Comparison of ENCODE assay signal across 1 cellular context in the genomic region with DNA sequence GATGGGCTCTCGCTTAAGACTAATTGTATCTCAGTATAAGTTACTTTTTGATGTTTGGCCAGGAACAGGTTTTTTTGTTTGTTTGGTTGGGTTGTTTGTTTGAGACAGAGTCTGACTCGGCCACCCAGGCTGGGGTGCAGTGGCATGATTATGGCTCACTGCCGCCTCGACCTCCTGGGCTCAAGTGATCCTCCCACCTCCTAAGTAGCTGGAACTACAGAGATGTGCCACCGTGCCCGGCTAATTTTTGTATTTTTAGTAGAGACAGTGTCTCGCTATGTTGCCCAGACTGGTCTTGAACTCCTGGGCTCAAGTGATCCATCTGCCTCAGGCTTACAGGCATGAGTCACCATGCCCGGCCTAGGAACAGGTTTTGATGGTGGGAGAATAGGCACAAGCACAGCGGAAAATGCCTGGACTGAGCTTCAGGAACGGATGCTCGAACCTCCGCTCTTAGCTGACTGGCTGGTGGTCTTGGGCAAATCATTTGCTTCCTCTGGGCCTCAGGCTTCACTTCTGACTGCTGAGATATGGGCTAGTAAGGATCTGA.
TF ChIP-seq lines count a peak whose summit lies in the region.

No MANE protein-coding gene starts in this region.

TF ChIP-seq in WTC11, 78 proteins besides CTCF, POLR2A, EP300 and RAD21:
- TF ChIP-seq FOXP1 (CRISPR knock-in tag; IDR thresholded peaks at IDR 0.05; ENCODE audit: borderline replicate concordance) (no peak), ZNF263 (CRISPR knock-in tag; IDR thresholded peaks at IDR 0.05; ENCODE audit: low read depth) (no peak), ZNF232 (CRISPR knock-in tag; IDR thresholded peaks at IDR 0.05) (no peak), PRRX2 (CRISPR knock-in tag; IDR thresholded peaks at IDR 0.05) (no peak), SMAD3 (CRISPR knock-in tag; IDR thresholded peaks at IDR 0.05; ENCODE audit: borderline replicate concordance) (no peak)
- TF ChIP-seq, protein P1, sequence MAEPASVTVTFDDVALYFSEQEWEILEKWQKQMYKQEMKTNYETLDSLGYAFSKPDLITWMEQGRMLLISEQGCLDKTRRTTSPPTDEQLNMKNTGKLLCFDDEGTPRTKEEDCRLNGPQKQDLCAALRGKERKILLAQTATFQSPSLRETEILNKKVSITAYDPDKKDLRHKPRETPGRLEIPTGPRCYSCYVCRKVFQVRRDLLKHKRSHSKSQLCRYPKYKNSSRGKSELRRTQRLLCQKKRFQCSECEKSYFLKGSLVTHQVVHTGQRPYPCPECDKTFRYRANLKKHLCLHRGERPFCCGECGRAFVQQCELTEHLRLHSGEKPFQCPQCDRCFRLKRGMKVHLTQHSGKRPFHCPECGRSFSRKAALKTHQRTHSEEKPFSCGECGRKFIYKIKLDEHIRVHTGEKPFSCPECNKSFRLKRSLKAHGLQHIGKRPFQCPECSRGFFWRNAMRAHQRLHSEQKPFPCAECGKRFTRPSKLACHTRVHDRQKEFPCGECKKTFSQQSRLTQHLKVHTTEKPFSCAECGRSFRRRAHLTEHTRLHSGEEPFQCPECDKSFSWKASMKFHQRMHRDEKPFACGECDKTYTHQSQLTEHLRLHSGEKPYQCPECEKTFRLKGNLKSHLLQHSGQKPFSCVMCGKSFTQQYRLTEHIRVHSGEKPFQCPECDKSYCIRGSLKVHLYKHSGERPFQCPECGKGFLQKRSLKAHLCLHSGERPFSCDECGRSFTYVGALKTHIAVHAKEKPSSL (CRISPR knock-in tag; conservative IDR thresholded peaks at IDR 0.05), result no peak
- TF ChIP-seq, protein P2, sequence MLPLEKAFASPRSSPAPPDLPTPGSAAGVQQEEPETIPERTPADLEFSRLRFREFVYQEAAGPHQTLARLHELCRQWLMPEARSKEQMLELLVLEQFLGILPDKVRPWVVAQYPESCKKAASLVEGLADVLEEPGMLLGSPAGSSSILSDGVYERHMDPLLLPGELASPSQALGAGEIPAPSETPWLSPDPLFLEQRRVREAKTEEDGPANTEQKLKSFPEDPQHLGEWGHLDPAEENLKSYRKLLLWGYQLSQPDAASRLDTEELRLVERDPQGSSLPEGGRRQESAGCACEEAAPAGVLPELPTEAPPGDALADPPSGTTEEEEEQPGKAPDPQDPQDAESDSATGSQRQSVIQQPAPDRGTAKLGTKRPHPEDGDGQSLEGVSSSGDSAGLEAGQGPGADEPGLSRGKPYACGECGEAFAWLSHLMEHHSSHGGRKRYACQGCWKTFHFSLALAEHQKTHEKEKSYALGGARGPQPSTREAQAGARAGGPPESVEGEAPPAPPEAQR (CRISPR knock-in tag; IDR thresholded peaks at IDR 0.05), result no peak
- TF ChIP-seq, protein P3, sequence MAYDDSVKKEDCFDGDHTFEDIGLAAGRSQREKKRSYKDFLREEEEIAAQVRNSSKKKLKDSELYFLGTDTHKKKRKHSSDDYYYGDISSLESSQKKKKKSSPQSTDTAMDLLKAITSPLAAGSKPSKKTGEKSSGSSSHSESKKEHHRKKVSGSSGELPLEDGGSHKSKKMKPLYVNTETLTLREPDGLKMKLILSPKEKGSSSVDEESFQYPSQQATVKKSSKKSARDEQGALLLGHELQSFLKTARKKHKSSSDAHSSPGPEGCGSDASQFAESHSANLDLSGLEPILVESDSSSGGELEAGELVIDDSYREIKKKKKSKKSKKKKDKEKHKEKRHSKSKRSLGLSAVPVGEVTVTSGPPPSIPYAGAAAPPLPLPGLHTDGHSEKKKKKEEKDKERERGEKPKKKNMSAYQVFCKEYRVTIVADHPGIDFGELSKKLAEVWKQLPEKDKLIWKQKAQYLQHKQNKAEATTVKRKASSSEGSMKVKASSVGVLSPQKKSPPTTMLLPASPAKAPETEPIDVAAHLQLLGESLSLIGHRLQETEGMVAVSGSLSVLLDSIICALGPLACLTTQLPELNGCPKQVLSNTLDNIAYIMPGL (CRISPR knock-in tag; IDR thresholded peaks at IDR 0.05), result no peak
- TF ChIP-seq, protein P4, sequence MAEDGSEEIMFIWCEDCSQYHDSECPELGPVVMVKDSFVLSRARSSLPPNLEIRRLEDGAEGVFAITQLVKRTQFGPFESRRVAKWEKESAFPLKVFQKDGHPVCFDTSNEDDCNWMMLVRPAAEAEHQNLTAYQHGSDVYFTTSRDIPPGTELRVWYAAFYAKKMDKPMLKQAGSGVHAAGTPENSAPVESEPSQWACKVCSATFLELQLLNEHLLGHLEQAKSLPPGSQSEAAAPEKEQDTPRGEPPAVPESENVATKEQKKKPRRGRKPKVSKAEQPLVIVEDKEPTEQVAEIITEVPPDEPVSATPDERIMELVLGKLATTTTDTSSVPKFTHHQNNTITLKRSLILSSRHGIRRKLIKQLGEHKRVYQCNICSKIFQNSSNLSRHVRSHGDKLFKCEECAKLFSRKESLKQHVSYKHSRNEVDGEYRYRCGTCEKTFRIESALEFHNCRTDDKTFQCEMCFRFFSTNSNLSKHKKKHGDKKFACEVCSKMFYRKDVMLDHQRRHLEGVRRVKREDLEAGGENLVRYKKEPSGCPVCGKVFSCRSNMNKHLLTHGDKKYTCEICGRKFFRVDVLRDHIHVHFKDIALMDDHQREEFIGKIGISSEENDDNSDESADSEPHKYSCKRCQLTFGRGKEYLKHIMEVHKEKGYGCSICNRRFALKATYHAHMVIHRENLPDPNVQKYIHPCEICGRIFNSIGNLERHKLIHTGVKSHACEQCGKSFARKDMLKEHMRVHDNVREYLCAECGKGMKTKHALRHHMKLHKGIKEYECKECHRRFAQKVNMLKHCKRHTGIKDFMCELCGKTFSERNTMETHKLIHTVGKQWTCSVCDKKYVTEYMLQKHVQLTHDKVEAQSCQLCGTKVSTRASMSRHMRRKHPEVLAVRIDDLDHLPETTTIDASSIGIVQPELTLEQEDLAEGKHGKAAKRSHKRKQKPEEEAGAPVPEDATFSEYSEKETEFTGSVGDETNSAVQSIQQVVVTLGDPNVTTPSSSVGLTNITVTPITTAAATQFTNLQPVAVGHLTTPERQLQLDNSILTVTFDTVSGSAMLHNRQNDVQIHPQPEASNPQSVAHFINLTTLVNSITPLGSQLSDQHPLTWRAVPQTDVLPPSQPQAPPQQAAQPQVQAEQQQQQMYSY (CRISPR knock-in tag; IDR thresholded peaks at IDR 0.05), result no peak
